Comparison of ENCODE assay signal across 7 cellular contexts in the genomic region with DNA sequence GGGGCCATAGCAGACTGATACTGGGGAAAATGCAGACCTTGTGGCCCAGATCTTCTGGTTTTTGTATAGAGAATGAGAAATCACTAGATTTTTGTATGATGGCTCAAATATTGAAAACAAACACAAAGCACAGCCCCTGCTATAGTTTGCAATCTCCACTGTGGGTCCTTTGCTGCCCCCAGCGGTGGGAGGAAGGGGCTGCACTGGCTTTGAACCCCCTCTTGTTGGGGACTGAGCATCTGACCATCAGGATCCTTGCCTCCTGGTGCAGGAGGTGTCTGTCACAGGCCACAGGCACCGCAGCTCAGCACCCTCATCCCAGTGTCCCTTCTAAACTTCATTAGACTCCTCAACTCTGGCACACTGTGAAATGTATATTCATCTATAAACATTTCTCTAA.
DNase-seq lines count a peak whose midpoint lies in the region; ATAC-seq, FAIRE-seq and TF ChIP-seq lines count a peak whose summit lies in the region.
"Not testable (repeated sequence)": the region's sequence is repeated elsewhere in the genome, so short reads cannot be mapped to it uniquely, and the experiment has no call there.

No MANE protein-coding gene starts in this region.

- in situ Hi-C loops in Panc1 (cut with HindIII; ENCODE audit: low pct_unique_long_range_greater_than_20kb, low sequenced_read_pairs); K562 (cut with MboI); HepG2 (cut with HindIII; ENCODE audit: extremely low pct_ligation_motif_present, low pct_unique_long_range_greater_than_20kb): not testable (repeated sequence)

- peaks cover 16% of the 10 kb centered on the region for H3K79me2 ChIP-seq in K562 (ENCODE audit: control insufficient read depth, insufficient read depth, low read length)
- not testable (repeated sequence) for H3K79me2 ChIP-seq in endothelial cell of umbilical vein (ENCODE audit: control insufficient read depth, insufficient read depth, low read length); HepG2 (ENCODE audit: insufficient read depth, low read length)

- H3K9ac ChIP-seq in K562 (ENCODE audit: insufficient read depth in 1 of 2, low read depth in 2 of 2, low read length in 2 of 2); endothelial cell of umbilical vein (replicated peaks; ENCODE audit: extremely low read depth, insufficient read depth, low read length); HepG2 (ENCODE audit: insufficient read depth, low read depth, low read length): not testable (repeated sequence)

- POLR2A ChIA-PET in Panc1 (lab: Charles Lee); K562 (lab: Yijun Ruan, JAX); endothelial cell of umbilical vein (lab: Charles Lee); HepG2 (lab: Yijun Ruan, JAX): not testable (repeated sequence)

- not testable (repeated sequence) for H3K27me3 ChIP-seq in Panc1 (ENCODE audit: control insufficient read depth, insufficient read depth, low read length); K562 (ENCODE audit: control insufficient read depth in 2 of 2, insufficient read depth in 2 of 2, low read length in 2 of 2); endothelial cell of umbilical vein (ENCODE audit: control insufficient read depth in 2 of 2, insufficient read depth in 2 of 2, low read length in 2 of 2); HepG2 (ENCODE audit: control insufficient read depth in 1 of 2, insufficient read depth in 2 of 2, low read length in 2 of 2)

- not testable (repeated sequence) for TF ChIP-seq EP300 in K562 (IDR thresholded peaks at IDR 0.05; ENCODE audit: low read length); HepG2 (IDR thresholded peaks at IDR 0.05; ENCODE audit: low read depth in 2 of 2, low read length in 2 of 2); HepG2 (CRISPR knock-in tag; IDR thresholded peaks at IDR 0.05; ENCODE audit: borderline replicate concordance)

- not testable (repeated sequence) for H3K4me1 ChIP-seq in Panc1 (ENCODE audit: control insufficient read depth, insufficient read depth, low read length); endothelial cell of umbilical vein (ENCODE audit: control insufficient read depth, extremely low read depth, insufficient read depth, low read length)
- H3K4me1 ChIP-seq in K562 (replicated peaks in 1 of 2; ENCODE audit: control insufficient read depth in 2 of 2, insufficient read depth in 2 of 2, low read length in 2 of 2) (peaks cover 0 to 11% of the 10 kb centered on the region in 2 experiments; a peak in 3 of 5 replicates), HepG2 (ENCODE audit: insufficient read depth, low read length) (peaks cover 33% of the 10 kb centered on the region)

- H3K27ac ChIP-seq in Panc1 (ENCODE audit: low read length); K562 (ENCODE audit: extremely low read depth, low read depth, low read length); endothelial cell of umbilical vein (ENCODE audit: insufficient read depth, low read depth, low read length); HepG2 (ENCODE audit: extremely low read length, insufficient read depth, low read length): not testable (repeated sequence)

- not testable (repeated sequence) for H3K9me1 ChIP-seq in K562 (ENCODE audit: control insufficient read depth, insufficient read depth, low read length); endothelial cell of umbilical vein (replicated peaks; ENCODE audit: control insufficient read depth, extremely low read depth, insufficient read depth, low read length)

- ATAC-seq in GM18511 (IDR thresholded peaks at IDR 0.05; ENCODE audit: unreplicated experiment) (peak; percentile 52), HG02642 (IDR thresholded peaks at IDR 0.05; ENCODE audit: poor library complexity, unreplicated experiment) (peak; percentile 55), HG03175 (IDR thresholded peaks at IDR 0.05; ENCODE audit: unreplicated experiment) (peak; percentile 52), K562 (peak; percentile 78), HepG2 (peak; percentile 24; the same call in 2 of the 3 replicates)
- ATAC-seq in Panc1 = not testable (repeated sequence)

- H3K4me3 ChIP-seq in Panc1 (ENCODE audit: low read depth in 2 of 2, low read length in 2 of 2); K562; endothelial cell of umbilical vein (replicated peaks in 1 of 3; ENCODE audit: insufficient read depth in 1 of 3, low read depth in 1 of 3, low read length in 3 of 3); HepG2 (replicated peaks in 1 of 3; ENCODE audit: insufficient read depth in 1 of 3, low read depth in 2 of 3, low read length in 3 of 3): not testable (repeated sequence)

- TF ChIP-seq CTCF in Panc1 (IDR thresholded peaks at IDR 0.05) = peak; percentile 13; the same call in 1 of the 2 replicates
- TF ChIP-seq CTCF in K562 (IDR thresholded peaks at IDR 0.05 in 2 of 3, conservative IDR thresholded peaks at IDR 0.05 in 1 of 3; ENCODE audit: insufficient read depth in 2 of 3, low read depth in 1 of 3, low read length in 3 of 3); endothelial cell of umbilical vein (IDR thresholded peaks at IDR 0.05; ENCODE audit: extremely low read depth in 1 of 2, insufficient read depth in 1 of 2, low read depth in 1 of 2, low read length in 2 of 2); HepG2 (CRISPR knock-in tag; IDR thresholded peaks at IDR 0.05): not testable (repeated sequence)

- not testable (repeated sequence) for TF ChIP-seq RAD21 in K562 (CRISPR knock-in tag; conservative IDR thresholded peaks at IDR 0.05 in 1 of 2, IDR thresholded peaks at IDR 0.05 in 1 of 2); HepG2 (CRISPR knock-in tag; IDR thresholded peaks at IDR 0.05)

- CTCF ChIA-PET in Panc1 (lab: Charles Lee); K562 (lab: Yijun Ruan, JAX; ENCODE audit: low intra/inter-chr PET ratio); endothelial cell of umbilical vein (lab: Charles Lee); HepG2 (lab: Yijun Ruan, JAX; ENCODE audit: low intra/inter-chr PET ratio, low total read pairs): not testable (repeated sequence)

- dilution Hi-C loops in endothelial cell of umbilical vein (cut with MboI; ENCODE audit: extremely low pct_ligation_motif_present, low sequenced_read_pairs) = not testable (repeated sequence)

- H3K36me3 ChIP-seq in Panc1 (ENCODE audit: control insufficient read depth, insufficient read depth, low read length); K562 (ENCODE audit: control insufficient read depth, insufficient read depth, low read length); endothelial cell of umbilical vein (ENCODE audit: control insufficient read depth in 2 of 2, extremely low read depth in 1 of 2, insufficient read depth in 2 of 2, low read length in 2 of 2); HepG2 (replicated peaks in 1 of 2; ENCODE audit: control insufficient read depth in 1 of 2, insufficient read depth in 2 of 2, low read length in 2 of 2): not testable (repeated sequence)

- not testable (repeated sequence) for H3K4me2 ChIP-seq in K562 (ENCODE audit: insufficient read depth, low read length); endothelial cell of umbilical vein (ENCODE audit: insufficient read depth, low read length); HepG2 (ENCODE audit: low read depth, low read length)

- not testable (repeated sequence) for H3K9me3 ChIP-seq in Panc1 (ENCODE audit: control insufficient read depth, insufficient read depth, low read depth, low read length); K562 (replicated peaks; ENCODE audit: control insufficient read depth, insufficient read depth, low read depth, low read length); endothelial cell of umbilical vein (replicated peaks; ENCODE audit: control insufficient read depth, insufficient read depth, low read length); HepG2 (ENCODE audit: low read length)

- not testable (repeated sequence) for BruUV-seq in Panc1 (replicated peaks; lab: Mats Ljungman, UMichigan); K562 (replicated peaks; lab: Mats Ljungman, UMichigan); endothelial cell of umbilical vein (replicated peaks; lab: Mats Ljungman, UMichigan); HepG2 (replicated peaks; lab: Mats Ljungman, UMichigan)

- DNase-seq in Panc1 (ENCODE audit: low read depth, low spot score); K562 (ENCODE audit: extremely low read depth in 1 of 4, low spot score in 3 of 4); endothelial cell of umbilical vein (ENCODE audit: low read depth, low spot score); HepG2 (ENCODE audit: low spot score): not testable (repeated sequence)

- intact Hi-C loops in Panc1 (cut with micrococcal nuclease; ENCODE audit: unreplicated experiment); K562 (cut with micrococcal nuclease); endothelial cell of umbilical vein (cut with micrococcal nuclease); HepG2 (cut with micrococcal nuclease; ENCODE audit: unreplicated experiment): not testable (repeated sequence)

- not testable (repeated sequence) for H4K20me1 ChIP-seq in K562 (replicated peaks; ENCODE audit: control insufficient read depth, insufficient read depth, low read length); endothelial cell of umbilical vein (replicated peaks; ENCODE audit: control insufficient read depth, extremely low read depth, insufficient read depth, low read length); HepG2 (ENCODE audit: insufficient read depth, low read length)

- FAIRE-seq in K562 (lab: Jason Lieb, UNC) = peak; percentile 83
- peak; percentile 73 for FAIRE-seq in endothelial cell of umbilical vein (lab: Jason Lieb, UNC)
- peak; percentile 36 for FAIRE-seq in HepG2 (lab: Jason Lieb, UNC)

- H2AFZ ChIP-seq in K562 (ENCODE audit: low read depth, low read length); endothelial cell of umbilical vein (ENCODE audit: low read depth, low read length); HepG2 (ENCODE audit: low read length): not testable (repeated sequence)

- WGBS in K562 (ENCODE audit: insufficient coverage, low coverage, missing lambda C conversion rate) = no CpG with 5 or more reads among the region's 2 CpGs
- WGBS in HepG2 (ENCODE audit: low lambda C conversion rate) = no CpG with 5 or more reads among the region's 2 CpGs

- not testable (repeated sequence) for TF ChIP-seq POLR2A in K562 (conservative IDR thresholded peaks at IDR 0.05); endothelial cell of umbilical vein (IDR thresholded peaks at IDR 0.05; ENCODE audit: low read depth, low read length); HepG2 (IDR thresholded peaks at IDR 0.05; ENCODE audit: insufficient read depth in 1 of 2, low read depth in 2 of 2, low read length in 2 of 2)
